Comparison of ENCODE assay signal across 19 cellular contexts in the genomic region with DNA sequence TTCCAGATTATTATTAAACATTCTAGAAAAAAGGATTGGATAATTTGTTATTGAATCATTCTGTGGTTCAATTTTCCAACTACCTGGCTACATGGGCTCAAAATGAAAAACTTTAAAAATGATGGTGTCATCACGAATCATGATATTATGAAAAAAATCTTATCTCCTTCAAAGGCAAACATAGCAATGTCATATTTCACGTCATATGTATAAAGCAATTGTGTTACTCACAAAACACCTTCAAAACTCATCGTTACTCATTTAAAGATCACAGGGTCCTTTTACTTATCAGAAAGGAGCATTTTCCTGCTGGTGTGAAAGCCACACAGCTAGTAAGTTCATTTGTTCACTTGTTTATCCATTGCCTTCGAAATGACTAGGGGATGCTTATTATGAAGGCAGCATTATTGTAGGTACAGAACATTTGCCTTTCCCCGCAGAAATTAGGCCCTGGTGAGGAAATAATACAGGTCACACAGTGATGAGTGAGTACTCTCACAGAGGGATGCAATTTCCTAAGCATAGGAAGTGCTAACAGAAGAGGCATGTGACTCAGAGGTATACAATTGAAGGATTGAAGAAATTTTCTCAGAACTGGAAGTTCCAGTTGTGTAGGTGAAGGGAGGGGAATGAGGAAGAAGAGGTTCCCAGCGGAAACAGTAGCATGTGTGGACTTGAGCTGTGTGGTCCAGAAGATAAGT.
DNase-seq lines count a peak whose midpoint lies in the region; ATAC-seq, FAIRE-seq and TF ChIP-seq lines count a peak whose summit lies in the region.
"Had no signal": no experiment of that assay in that cellular context is flagged by ENCODE, and none has a peak within 500 bp of the region (broad histone marks: within the 10 kb centered on the region; RNA-seq: fewer than 3 reads in every experiment).

No MANE protein-coding gene starts in this region.

- no peak overlapping the region for H3K23ac ChIP-seq in H9 (ENCODE audit: insufficient read length, low read depth, low read length)

- WGBS in HepG2 (ENCODE audit: low lambda C conversion rate), result 19% methylated on average over 6 of the region's 6 CpGs
- 83% methylated on average over 6 of the region's 6 CpGs for WGBS in right lobe of liver (ENCODE audit: insufficient coverage, low coverage, low lambda C conversion rate, missing lambda C conversion rate)
- WGBS in H9 (ENCODE audit: extremely low coverage, insufficient read length, low lambda C conversion rate), result 100% methylated on average over 1 of the region's 6 CpGs

- no TSS peak for BruUV-seq in HepG2 (replicated peaks; lab: Mats Ljungman, UMichigan)

- no peak for TF ChIP-seq EP300 in HepG2 (IDR thresholded peaks at IDR 0.05; ENCODE audit: low read depth in 2 of 2, low read length in 2 of 2)
- TF ChIP-seq EP300 in HepG2 (CRISPR knock-in tag; IDR thresholded peaks at IDR 0.05; ENCODE audit: borderline replicate concordance), result no peak

- H3K4me1 Mint-ChIP-seq in H9, result peaks cover 3 to 4% of the 10 kb centered on the region in 2 experiments
- H3K4me1 Mint-ChIP-seq: activated CD4-positive, alpha-beta T cell treated with anti-CD3 and anti-CD28 coated beads, Interleukin-2, amount 10 ng/mL, durations not matched to agents 7 days and 5 days; T-helper 17 cell had no signal

- intact Hi-C loops in HepG2 (cut with micrococcal nuclease; ENCODE audit: unreplicated experiment) (no loop called here), right lobe of liver (cut with DNase I) (no loop called here)

- H3K14ac ChIP-seq in H9 (ENCODE audit: insufficient read depth, low read length), result no peak overlapping the region

- H3K9ac ChIP-seq in HepG2 (ENCODE audit: insufficient read depth, low read depth, low read length) (no peak overlapping the region), adipocyte (ENCODE audit: low read length) (no peak overlapping the region), H9 (ENCODE audit: extremely low read depth, insufficient read length, low read length) (no peak overlapping the region)

- peaks cover 3 to 7% of the 10 kb centered on the region in 2 experiments; a peak in 3 of 5 replicates for H3K9me3 Mint-ChIP-seq in H9

- no peak overlapping the region for H4K8ac ChIP-seq in H9 (replicated peaks; ENCODE audit: insufficient read length, low read depth, low read length)

- in situ Hi-C loops in HepG2 (cut with HindIII; ENCODE audit: extremely low pct_ligation_motif_present, low pct_unique_long_range_greater_than_20kb), result no loop called here

- CTCF ChIA-PET in HepG2 (lab: Yijun Ruan, JAX; ENCODE audit: low intra/inter-chr PET ratio, low total read pairs), result no interaction called here

- H2BK5ac ChIP-seq in H9 (ENCODE audit: insufficient read length, low read length), result no peak overlapping the region

- H3K79me1 ChIP-seq in H9 (ENCODE audit: insufficient read depth, low read depth, low read length, poor library complexity, severe bottlenecking), result no peaks in the 10 kb centered on the region

- no peak for TF ChIP-seq POLR2A in HepG2 (IDR thresholded peaks at IDR 0.05; ENCODE audit: insufficient read depth in 1 of 2, low read depth in 2 of 2, low read length in 2 of 2)
- TF ChIP-seq POLR2A in right lobe of liver (IDR thresholded peaks at IDR 0.05), result no peak

- H3K4me1 ChIP-seq in HepG2 (ENCODE audit: insufficient read depth, low read length) (no peaks in the 10 kb centered on the region), right lobe of liver (no peaks in the 10 kb centered on the region), adipocyte (ENCODE audit: control insufficient read depth, insufficient read depth, low read length) (no peaks in the 10 kb centered on the region), H9 (ENCODE audit: insufficient read depth, low read length) (no peaks in the 10 kb centered on the region)
- H3K4me1 ChIP-seq: adrenal gland, colonic mucosa, Peyer's patch, vagina had no signal

- H3K27me3 Mint-ChIP-seq in H9 (ENCODE audit: low read depth), result peaks cover 40% of the 10 kb centered on the region
- H3K27me3 Mint-ChIP-seq: activated CD4-positive, alpha-beta T cell treated with anti-CD3 and anti-CD28 coated beads, Interleukin-2, amount 10 ng/mL, durations not matched to agents 7 days and 5 days; T-helper 17 cell had no signal

- H3K4me3 Mint-ChIP-seq in H9, result no peak overlapping the region
- H3K4me3 Mint-ChIP-seq: activated CD4-positive, alpha-beta T cell treated with anti-CD3 and anti-CD28 coated beads, Interleukin-2, amount 10 ng/mL, durations not matched to agents 7 days and 5 days; T-helper 17 cell had no signal

- no peak overlapping the region for H2AFZ ChIP-seq in HepG2 (ENCODE audit: low read length)
- H2AFZ ChIP-seq in H9 (ENCODE audit: low read length), result no peak overlapping the region

- no peak overlapping the region for H2BK20ac ChIP-seq in H9 (ENCODE audit: low read depth, low read length, poor library complexity, severe bottlenecking)

- H3K18ac ChIP-seq in H9 (ENCODE audit: insufficient read length, low read depth, low read length), result no peak overlapping the region

- H4K91ac ChIP-seq in H9 (ENCODE audit: insufficient read length, low read depth, low read length), result no peak overlapping the region

- H3K23me2 ChIP-seq in H9 (ENCODE audit: insufficient read length, low read depth, low read length, poor library complexity, severe bottlenecking), result no peaks in the 10 kb centered on the region

- H3T11ph ChIP-seq in H9 (ENCODE audit: low read length), result no peak overlapping the region

- H3K4me3 ChIP-seq in HepG2 (replicated peaks in 1 of 3; ENCODE audit: insufficient read depth in 1 of 3, low read depth in 2 of 3, low read length in 3 of 3) (no peak overlapping the region), right lobe of liver (no peak overlapping the region), adipocyte (ENCODE audit: low read length) (no peak overlapping the region), fibroblast of the aortic adventitia (ENCODE audit: low read depth, low read length) (no peak overlapping the region)
- H3K4me3 ChIP-seq: adrenal gland, colonic mucosa, Peyer's patch, vagina had no signal

- H2BK120ac ChIP-seq in H9 (ENCODE audit: low read depth, low read length, poor library complexity, severe bottlenecking), result no peak overlapping the region

- H3K27me3 ChIP-seq in HepG2 (ENCODE audit: control insufficient read depth in 1 of 2, insufficient read depth in 2 of 2, low read length in 2 of 2) (no peaks in the 10 kb centered on the region), right lobe of liver (no peaks in the 10 kb centered on the region), adipocyte (replicated peaks; ENCODE audit: control insufficient read depth, insufficient read depth, low read length) (no peaks in the 10 kb centered on the region), H9 (ENCODE audit: insufficient read depth, low read length) (peaks cover 14% of the 10 kb centered on the region; the same call in 1 of the 2 replicates)
- H3K27me3 ChIP-seq: adrenal gland, colonic mucosa, Peyer's patch, vagina had no signal

- TF ChIP-seq CTCF in HepG2 (CRISPR knock-in tag; IDR thresholded peaks at IDR 0.05), result no peak
- TF ChIP-seq CTCF in right lobe of liver (IDR thresholded peaks at IDR 0.05), result no peak
- TF ChIP-seq CTCF in fibroblast of the aortic adventitia (IDR thresholded peaks at IDR 0.05; ENCODE audit: insufficient read depth, low read length), result no peak
- TF ChIP-seq CTCF in H9 (conservative IDR thresholded peaks at IDR 0.05), result no peak

- H3K9me3 ChIP-seq in HepG2 (ENCODE audit: low read length) (no peaks in the 10 kb centered on the region; the same call in 1 of the 2 replicates), right lobe of liver (no peaks in the 10 kb centered on the region), adipocyte (ENCODE audit: control insufficient read depth, low read length) (peaks cover 2% of the 10 kb centered on the region), H9 (ENCODE audit: control insufficient read depth, low read depth, low read length) (no peaks in the 10 kb centered on the region)
- H3K9me3 ChIP-seq: adrenal gland, colonic mucosa, Peyer's patch, vagina had no signal

- H3K36me3 Mint-ChIP-seq in H9 (ENCODE audit: insufficient read depth in 1 of 3, low read depth in 3 of 3), result no peaks in the 10 kb centered on the region; a peak in 1 of 7 replicates

- H2AK5ac ChIP-seq in H9 (ENCODE audit: insufficient read length, low read length), result no peak overlapping the region

- H3K27ac ChIP-seq in HepG2 (ENCODE audit: extremely low read length, insufficient read depth, low read length), result no peak overlapping the region
- H3K27ac ChIP-seq in right lobe of liver, result no peak overlapping the region
- H3K27ac ChIP-seq in H9 (ENCODE audit: insufficient read length, low read depth, low read length), result no peak overlapping the region
- H3K27ac ChIP-seq: adrenal gland, colonic mucosa, Peyer's patch, vagina had no signal

- H3K79me2 ChIP-seq in HepG2 (ENCODE audit: insufficient read depth, low read length), result no peaks in the 10 kb centered on the region
- H3K79me2 ChIP-seq in H9 (ENCODE audit: insufficient read depth, low read length), result no peaks in the 10 kb centered on the region

- TF ChIP-seq RAD21 in HepG2 (CRISPR knock-in tag; IDR thresholded peaks at IDR 0.05), result no peak

- H3K4ac ChIP-seq in H9 (ENCODE audit: low read depth, low read length), result no peak overlapping the region

- FAIRE-seq in HepG2 (lab: Jason Lieb, UNC), result no peak
- FAIRE-seq in urothelium cell line (lab: Jason Lieb, UNC), result peak; percentile 87

- no peaks in the 10 kb centered on the region for H4K20me1 ChIP-seq in HepG2 (ENCODE audit: insufficient read depth, low read length)
- H4K20me1 ChIP-seq in H9 (ENCODE audit: control insufficient read depth, insufficient read depth, insufficient read length), result no peaks in the 10 kb centered on the region

- no peak overlapping the region for H3K4me2 ChIP-seq in HepG2 (ENCODE audit: low read depth, low read length)
- no peak overlapping the region for H3K4me2 ChIP-seq in H9 (ENCODE audit: insufficient read depth, insufficient read length, low read length)

- POLR2A ChIA-PET in HepG2 (lab: Yijun Ruan, JAX), result no interaction called here

- H3K36me3 ChIP-seq in HepG2 (replicated peaks in 1 of 2; ENCODE audit: control insufficient read depth in 1 of 2, insufficient read depth in 2 of 2, low read length in 2 of 2) (no peaks in the 10 kb centered on the region), right lobe of liver (no peaks in the 10 kb centered on the region), adipocyte (ENCODE audit: control insufficient read depth, insufficient read depth, low read length, severe bottlenecking) (no peaks in the 10 kb centered on the region)
- H3K36me3 ChIP-seq: adrenal gland, colonic mucosa, Peyer's patch, vagina had no signal

- H3K56ac ChIP-seq in H9 (ENCODE audit: insufficient read length, low read depth, low read length), result no peak overlapping the region

- no peak overlapping the region for H3K27ac Mint-ChIP-seq in H9
- H3K27ac Mint-ChIP-seq: activated CD4-positive, alpha-beta T cell treated with anti-CD3 and anti-CD28 coated beads, Interleukin-2, amount 10 ng/mL, durations not matched to agents 7 days and 5 days; T-helper 17 cell had no signal

- no peak for ATAC-seq in HepG2
- ATAC-seq in right lobe of liver, result no peak
- ATAC-seq: T-helper 17 cell had no signal

- H4K5ac ChIP-seq in H9 (ENCODE audit: insufficient read length, low read depth, low read length), result no peak overlapping the region

- DNase-seq in HepG2 (ENCODE audit: low spot score), result no peak
- no peak for DNase-seq in right lobe of liver
- peak; percentile 10 for DNase-seq in adipocyte (ENCODE audit: low read depth)
- peak; percentile 32 for DNase-seq in fibroblast of the aortic adventitia (ENCODE audit: low read depth)
- no peak for DNase-seq in urothelium cell line (ENCODE audit: low spot score)
- no peak for DNase-seq in D341Med (ENCODE audit: low spot score)
- DNase-seq in H9, result no peak
- DNase-seq in NCI-H1105 (lab: John Stamatoyannopoulos, UW), result no peak
- DNase-seq: activated CD4-positive, alpha-beta T cell treated with anti-CD3 and anti-CD28 coated beads, Interleukin-2, amount 10 ng/mL, durations not matched to agents 7 days and 5 days; activated T-cell treated with anti-CD3 and anti-CD28 coated beads, Interleukin-2, amount 50 U/mL, for 48 hours; adrenal gland; colonic mucosa; COR-L47; NCI-H1694 treated with DMSO at 0.1 percent for 48 hours; NCI-H526; Peyer's patch; stimulated activated naive CD4-positive, alpha-beta T cell; T-helper 17 cell had no signal

- no peak overlapping the region for H2BK12ac ChIP-seq in H9 (ENCODE audit: insufficient read length, low read depth, low read length)

- H2BK15ac ChIP-seq in H9 (ENCODE audit: low read depth, low read length), result no peak overlapping the region

Comparison
In these comparisons a context has a peak if more than half of its experiments do, and no peak if none do; other contexts are left out.
1. DNase-seq: peak in adipocyte (single experiment) and fibroblast of the aortic adventitia (single experiment); none in HepG2 (single experiment), right lobe of liver (0 of 3), urothelium cell line (single experiment), D341Med (single experiment), H9 (single experiment) and NCI-H1105 (single experiment).